In the genomic region with DNA sequence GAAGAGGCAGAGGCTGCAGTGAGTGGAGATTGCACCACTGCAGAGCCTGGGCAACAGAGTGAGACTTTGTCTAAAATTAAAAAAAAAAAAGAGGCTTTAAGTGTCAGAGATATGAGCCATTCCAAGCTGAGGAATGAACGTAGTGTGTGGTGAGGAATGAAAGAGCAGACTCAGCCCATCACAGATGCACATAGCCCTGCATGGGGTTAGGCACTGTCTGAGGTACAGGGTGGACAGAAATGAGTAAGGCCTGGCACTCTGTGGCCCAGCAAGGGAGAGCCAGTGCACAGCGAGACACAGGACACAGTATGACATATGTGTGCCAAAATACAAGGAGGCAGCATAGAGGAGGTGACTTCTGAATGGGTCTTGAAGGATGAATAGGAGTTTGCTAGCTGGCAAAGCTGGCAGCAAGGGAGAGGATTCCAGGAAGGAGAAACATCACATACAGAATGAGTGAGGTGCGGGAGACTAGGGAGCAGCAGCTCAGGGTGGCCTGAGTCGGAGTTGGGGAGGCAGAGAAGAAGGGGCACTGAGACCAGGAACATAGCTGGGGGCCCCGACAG, we compare ENCODE assay signal across 20 cellular contexts. TPM values are rescaled to one million over a fixed set of nuclear protein-coding genes. Genes with fewer than 3 reads are reported as not detected.
DNase-seq lines count a peak whose midpoint lies in the region; ATAC-seq and TF ChIP-seq lines count a peak whose summit lies in the region.
"Had no signal": no experiment of that assay in that cellular context is flagged by ENCODE, and none has a peak within 500 bp of the region (broad histone marks: within the 10 kb centered on the region; RNA-seq: fewer than 3 reads in every experiment).

No MANE protein-coding gene starts in this region.

- peak overlapping the region in 1 of 3 experiments; percentile 5 for H3K4me3 Mint-ChIP-seq in nephron
- no peak overlapping the region for H3K4me3 Mint-ChIP-seq in stimulated activated effector memory CD8-positive, alpha-beta T cell treated with anti-CD3 and anti-CD28 coated beads, Interleukin-12 subunit alpha, Interleukin-12 subunit beta, amount 100 ng/mL, for 72 hours

- POLR2A ChIA-PET in IMR-90 (lab: Charles Lee; ENCODE audit: unreplicated experiment) = no interaction called here

- H3K27me3 ChIP-seq in heart right ventricle (peaks cover 0 to 1% (median 0%) of the 10 kb centered on the region in 7 donors), IMR-90 (ENCODE audit: control insufficient read depth, insufficient read depth, low read length) (no peaks in the 10 kb centered on the region)

- BruUV-seq in IMR-90 (replicated peaks; lab: Mats Ljungman, UMichigan) = no TSS peak

- H2BK15ac ChIP-seq in IMR-90 (ENCODE audit: low read depth, low read length) = no peak overlapping the region

- no peak overlapping the region for H4K91ac ChIP-seq in IMR-90 (ENCODE audit: insufficient read depth, low read depth, low read length)

- H3K4me1 ChIP-seq in heart right ventricle (no peaks in the 10 kb centered on the region), IMR-90 (ENCODE audit: control insufficient read depth, insufficient read depth, low read length) (no peaks in the 10 kb centered on the region)

- H2AK5ac ChIP-seq in IMR-90 (ENCODE audit: low read depth, low read length) = 0 out of 2 replicates have a peak overlapping the region, but pooled peaks have one; percentile 19

- H4K5ac ChIP-seq in IMR-90 (ENCODE audit: low read depth, low read length) = no peak overlapping the region

- no peak overlapping the region for H3K23ac ChIP-seq in IMR-90 (ENCODE audit: low read depth, low read length)

- H2BK5ac ChIP-seq in IMR-90 (ENCODE audit: low read depth, low read length, poor library complexity, severe bottlenecking) = no peak overlapping the region

- H3K36me3 Mint-ChIP-seq in nephron (ENCODE audit: low read depth) = no peaks in the 10 kb centered on the region
- no peaks in the 10 kb centered on the region for H3K36me3 Mint-ChIP-seq in stimulated activated effector memory CD8-positive, alpha-beta T cell treated with anti-CD3 and anti-CD28 coated beads, Interleukin-12 subunit alpha, Interleukin-12 subunit beta, amount 100 ng/mL, for 72 hours

- ATAC-seq in Right ventricle myocardium inferior (no peak), heart right ventricle (no peak), IMR-90 (ENCODE audit: low read depth) (peak; percentile 57), HG02981 (IDR thresholded peaks at IDR 0.05; ENCODE audit: unreplicated experiment) (no peak)
- ATAC-seq in stimulated activated effector memory CD8-positive, alpha-beta T cell treated with anti-CD3 and anti-CD28 coated beads, Interleukin-12 subunit alpha, Interleukin-12 subunit beta, amount 100 ng/mL, for 72 hours = peak; percentile 52
- ATAC-seq: K562 had no signal

- no peak for TF ChIP-seq CTCF in heart right ventricle (IDR thresholded peaks at IDR 0.05)
- no peak for TF ChIP-seq CTCF in IMR-90 (conservative IDR thresholded peaks at IDR 0.05; ENCODE audit: low read depth, low read length)
- TF ChIP-seq CTCF in nephron (IDR thresholded peaks at IDR 0.05; ENCODE audit: unreplicated experiment in 3 of 3) = no peak

- no peaks in the 10 kb centered on the region for H3K79me1 ChIP-seq in IMR-90 (ENCODE audit: low read depth in 1 of 2, low read length in 2 of 2)

- H2BK20ac ChIP-seq in IMR-90 (ENCODE audit: low read depth, low read length) = no peak overlapping the region

- CTCF ChIA-PET in IMR-90 (lab: Yijun Ruan, JAX) = no interaction called here

- peaks cover 3% of the 10 kb centered on the region; the same call in 1 of the 2 replicates for H3K9me1 ChIP-seq in IMR-90 (ENCODE audit: insufficient read depth, low read length)

- DNase-seq in Right ventricle myocardium inferior (ENCODE audit: missing footprints) (peak; percentile 7), heart right ventricle (no peak), IMR-90 (no peak), UCSD-AML1 (lab: John Stamatoyannopoulos, UW; ENCODE audit: unreplicated experiment) (no peak)
- DNase-seq in stimulated activated effector memory CD8-positive, alpha-beta T cell treated with anti-CD3 and anti-CD28 coated beads, Interleukin-12 subunit alpha, Interleukin-12 subunit beta, amount 100 ng/mL, for 72 hours (ENCODE audit: low spot score in 2 of 2) = no peak
- DNase-seq in effector CD8-positive, alpha-beta T cell (lab: John Stamatoyannopoulos, UW) = no peak
- DNase-seq: 8988T, EL, GF-D8, MM.1S, NCI-H1048, NCI-H1417 treated with DMSO at 0.1 percent for 48 hours, NCI-H187, NCI-H446 treated with DMSO at 0.1 percent for 48 hours, NCI-H526 treated with DMSO at 0.1 percent for 48 hours, SHP77 treated with DMSO at 0.1 percent for 48 hours had no signal

- no peaks in the 10 kb centered on the region for H3K9me3 ChIP-seq in heart right ventricle
- H3K9me3 ChIP-seq in IMR-90 (ENCODE audit: control insufficient read depth, insufficient read depth, low read length) = 0 out of 2 replicates have a peak, but pooled peaks cover 3% of the 10 kb centered on the region

- H3K27ac Mint-ChIP-seq in nephron = peak overlapping the region in 2 of 3 experiments; percentile 4 to 40
- H3K27ac Mint-ChIP-seq in stimulated activated effector memory CD8-positive, alpha-beta T cell treated with anti-CD3 and anti-CD28 coated beads, Interleukin-12 subunit alpha, Interleukin-12 subunit beta, amount 100 ng/mL, for 72 hours = no peak overlapping the region

- H3K4me3 ChIP-seq in heart right ventricle (no peak overlapping the region), IMR-90 (ENCODE audit: insufficient read depth, low read depth, low read length) (no peak overlapping the region)
- H3K4me3 ChIP-seq: K562, SK-N-MC had no signal

- no peak overlapping the region for H4K8ac ChIP-seq in IMR-90 (ENCODE audit: low read depth in 2 of 2, low read length in 2 of 2)

- H3K18ac ChIP-seq in IMR-90 (ENCODE audit: low read depth, low read length) = no peak overlapping the region

- no peak overlapping the region for H3K56ac ChIP-seq in IMR-90 (ENCODE audit: extremely low read depth, insufficient read depth, low read length)

- no peak for TF ChIP-seq POLR2A in IMR-90 (IDR thresholded peaks at IDR 0.05; ENCODE audit: low read depth, low read length)

- H3K27me3 Mint-ChIP-seq in nephron (ENCODE audit: low read depth) = peaks cover 10% of the 10 kb centered on the region

- dilution Hi-C loops in IMR-90 (cut with HindIII; ENCODE audit: low sequenced_read_pairs, unreplicated experiment) = no loop called here

- no peak overlapping the region for H2BK120ac ChIP-seq in IMR-90 (ENCODE audit: low read depth, low read length)

- peaks cover 8% of the 10 kb centered on the region for H3K4me1 Mint-ChIP-seq in nephron
- H3K4me1 Mint-ChIP-seq in stimulated activated effector memory CD8-positive, alpha-beta T cell treated with anti-CD3 and anti-CD28 coated beads, Interleukin-12 subunit alpha, Interleukin-12 subunit beta, amount 100 ng/mL, for 72 hours = no peaks in the 10 kb centered on the region

- no peaks in the 10 kb centered on the region for H3K36me3 ChIP-seq in heart right ventricle
- no peaks in the 10 kb centered on the region for H3K36me3 ChIP-seq in IMR-90 (ENCODE audit: control insufficient read depth, insufficient read depth, low read length)

- H3K27ac ChIP-seq in heart right ventricle (no peak overlapping the region), IMR-90 (ENCODE audit: insufficient read depth, low read length) (no peak overlapping the region)
- H3K27ac ChIP-seq: SK-N-MC had no signal

- H2AK9ac ChIP-seq in IMR-90 (replicated peaks; ENCODE audit: low read depth, low read length, poor library complexity) = no peak overlapping the region

- H3K4ac ChIP-seq in IMR-90 (ENCODE audit: low read depth, low read length) = no peak overlapping the region

- 77 to 86% methylated on average over 5 of the region's 5 CpGs for WGBS in heart right ventricle, 2 donors
- WGBS in IMR-90 (ENCODE audit: extremely low coverage in 2 of 2, insufficient read length in 1 of 2), 2 experiments = 75% methylated on average over 4 of the region's 5 CpGs; no CpG with 5 or more reads in 1 of the 2 experiments

- no peak overlapping the region for H3K9ac ChIP-seq in IMR-90 (ENCODE audit: low read depth, low read length)

- no peaks in the 10 kb centered on the region for H4K20me1 ChIP-seq in IMR-90 (ENCODE audit: insufficient read depth, low read length)

- H3K9me3 Mint-ChIP-seq in nephron = no peaks in the 10 kb centered on the region
- H3K9me3 Mint-ChIP-seq in stimulated activated effector memory CD8-positive, alpha-beta T cell treated with anti-CD3 and anti-CD28 coated beads, Interleukin-12 subunit alpha, Interleukin-12 subunit beta, amount 100 ng/mL, for 72 hours = no peaks in the 10 kb centered on the region

- intact Hi-C loops in Right ventricle myocardium inferior (cut with DNase I) = no loop called here
- intact Hi-C loops in heart right ventricle (cut with DNase I) = no loop called here
- intact Hi-C loops in IMR-90 (cut with micrococcal nuclease) = no loop called here

- H2AFZ ChIP-seq in IMR-90 (replicated peaks; ENCODE audit: low read length, poor library complexity) = no peak overlapping the region

- in situ Hi-C loops in IMR-90 (cut with MboI; ENCODE audit: low sequenced_read_pairs) = no loop called here

- no peak overlapping the region for H3K14ac ChIP-seq in IMR-90 (replicated peaks; ENCODE audit: low read depth, low read length)

- TF ChIP-seq RAD21 in IMR-90 (IDR thresholded peaks at IDR 0.05; ENCODE audit: low read length) = no peak

- H3K4me2 ChIP-seq in IMR-90 (ENCODE audit: low read depth, low read length) = no peak overlapping the region

TF ChIP-seq in IMR-90, 13 proteins besides CTCF, POLR2A, EP300 and RAD21 (continues in another document):
- TF ChIP-seq RCOR1 (IDR thresholded peaks at IDR 0.05; ENCODE audit: insufficient replicate concordance, low read length) (no peak), RFX5 (IDR thresholded peaks at IDR 0.05; ENCODE audit: low read depth, low read length) (no peak), MAFK (IDR thresholded peaks at IDR 0.05; ENCODE audit: low read depth, low read length) (no peak), MAZ (IDR thresholded peaks at IDR 0.05; ENCODE audit: borderline replicate concordance, low read depth, low read length) (no peak), SMC3 (IDR thresholded peaks at IDR 0.05; ENCODE audit: low read depth, low read length) (no peak), NFE2L2 (IDR thresholded peaks at IDR 0.05; ENCODE audit: low read depth, low read length) (no peak), MXI1 (IDR thresholded peaks at IDR 0.05; ENCODE audit: borderline replicate concordance, low read depth, low read length) (no peak), CEBPB (IDR thresholded peaks at IDR 0.05; ENCODE audit: low read depth, low read length) (no peak), CHD1 (IDR thresholded peaks at IDR 0.05; ENCODE audit: low read depth, low read length) (no peak)

RNA-seq across cellular contexts. Expression of gene ZNF469, which starts 8.7 kb away (rescaled TPM):
- 0.92 TPM for total RNA-seq in Right ventricle myocardium inferior
- total RNA-seq in heart right ventricle = 1 to 10 TPM in 6 of 10 donors, under 1 TPM in 4; 0.59 to 1.7 (median 1.0) TPM
- polyA plus RNA-seq in heart right ventricle = under 1 TPM; 0.23 to 0.73 TPM
- 1.1 and 1.4 TPM in 2 replicates for total RNA-seq in IMR-90 (2012; rRNA removed)
- polyA plus RNA-seq in IMR-90 (2012; rRNA removed) = 13.3 and 16.4 TPM in 2 replicates
- 5.1 and 8.8 TPM in 2 replicates for polyA plus RNA-seq in IMR-90 (2012; cell fraction: cytosol; rRNA removed)
- 32.3 and 70.4 TPM in 2 replicates for polyA plus RNA-seq in IMR-90 (2012; cell fraction: nucleus; rRNA removed; ENCODE audit: low replicate concordance)

Comparison
In these comparisons a context has a peak if more than half of its experiments do, and no peak if none do; other contexts are left out.
1. ATAC-seq: peak in IMR-90 (single experiment) and stimulated activated effector memory CD8-positive, alpha-beta T cell treated with anti-CD3 and anti-CD28 coated beads, Interleukin-12 subunit alpha, Interleukin-12 subunit beta, amount 100 ng/mL, for 72 hours (single experiment); none in Right ventricle myocardium inferior (single experiment), heart right ventricle (0 of 8) and HG02981 (single experiment).